Comparison of ENCODE assay signal across 1 cellular context in the genomic region with DNA sequence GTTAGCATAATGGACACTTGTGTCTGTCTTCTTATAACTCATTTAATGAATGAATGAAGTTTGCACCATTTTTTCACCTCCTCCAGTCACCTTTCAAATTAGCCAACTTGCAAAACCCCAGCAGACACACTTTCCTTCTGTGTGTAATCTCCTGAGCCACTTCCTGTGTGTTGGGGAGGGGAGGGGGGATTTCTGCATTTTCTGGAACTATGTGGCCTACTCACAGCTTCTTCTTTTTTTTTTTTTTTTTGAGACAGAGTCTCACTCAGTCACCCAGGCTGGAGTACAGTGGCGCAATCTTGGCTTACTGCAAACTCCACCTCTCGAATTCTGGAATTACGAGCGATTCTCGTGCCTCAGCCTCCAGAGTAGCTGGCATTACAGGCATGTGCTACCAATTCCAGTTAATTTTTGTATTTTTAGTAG.
TF ChIP-seq lines count a peak whose summit lies in the region.

No MANE protein-coding gene starts in this region.

TF ChIP-seq in IMR-90, 13 proteins besides CTCF, POLR2A, EP300 and RAD21:
- TF ChIP-seq RFX5 (IDR thresholded peaks at IDR 0.05; ENCODE audit: low read depth, low read length) (no peak), FOS (IDR thresholded peaks at IDR 0.05; ENCODE audit: low read depth, low read length) (no peak), SMC3 (IDR thresholded peaks at IDR 0.05; ENCODE audit: low read depth, low read length) (no peak), CEBPB (IDR thresholded peaks at IDR 0.05; ENCODE audit: low read depth, low read length) (peak; percentile 66), USF2 (IDR thresholded peaks at IDR 0.05; ENCODE audit: low read depth, low read length) (no peak), BHLHE40 (IDR thresholded peaks at IDR 0.05; ENCODE audit: low read depth, low read length) (no peak), MAFK (IDR thresholded peaks at IDR 0.05; ENCODE audit: low read depth, low read length) (no peak)
